Comparison of ENCODE assay signal across 8 cellular contexts in genomic region chr19:49387936-49388372, GRCh38. TPM values are rescaled to one million over a fixed set of nuclear protein-coding genes. Genes with fewer than 3 reads are reported as not detected.
A peak's percentile ranks its signal among the peaks of the same experiment; 100 is the strongest.
DNase-seq lines count a peak whose midpoint lies in the region; ATAC-seq and TF ChIP-seq lines count a peak whose summit lies in the region.

KASH5 (plus strand) TSS chr19:49388249; CDS start chr19:49390884, 2,635 bp downstream.

- ATAC-seq in activated T-helper 17 cell treated with anti-CD3 and anti-CD28 coated beads, Interleukin-2, amount 50 U/mL, for 72 hours (replicated peaks) = peak; percentile 52
- ATAC-seq in left cardiac atrium (peak; percentile 71 to 76), HG03469 (IDR thresholded peaks at IDR 0.05; ENCODE audit: unreplicated experiment) (no peak), HG03025 (IDR thresholded peaks at IDR 0.05; ENCODE audit: low FRiP score, unreplicated experiment) (no peak)

- DNase-seq in GM12865 (ENCODE audit: low read depth) = peak; percentile 96
- DNase-seq in left cardiac atrium = peak; percentile 85
- DNase-seq in stimulated activated CD4-positive, alpha-beta T cell treated with anti-CD3 and anti-CD28 coated beads, Interleukin-4, amount 100 ng/mL, for 1 hour = peak; percentile 91
- no peak for DNase-seq in NAMALWA (ENCODE audit: low spot score)

- H3K4me2 ChIP-seq in OCI-LY3 (ENCODE audit: low read length) = peak within 1 kb of the TSS; percentile 61

- H3K27ac Mint-ChIP-seq in activated T-helper 17 cell treated with anti-CD3 and anti-CD28 coated beads, Interleukin-2, amount 50 U/mL, for 72 hours = no peak within 1 kb of the TSS

- no peaks in the 10 kb centered on the region for H3K27me3 ChIP-seq in OCI-LY3 (ENCODE audit: low read depth, low read length)

- intact Hi-C loops in left cardiac atrium (cut with DNase I) = no loop called here

- peaks cover 41% of the 10 kb centered on the region for H3K4me1 ChIP-seq in OCI-LY3 (ENCODE audit: low read length)

- no peaks in the 10 kb centered on the region for H3K36me3 Mint-ChIP-seq in activated T-helper 17 cell treated with anti-CD3 and anti-CD28 coated beads, Interleukin-2, amount 50 U/mL, for 72 hours (ENCODE audit: low read depth)

- peak within 1 kb of the TSS; percentile 50 for H3K9ac ChIP-seq in OCI-LY3 (ENCODE audit: low read length)

- peak within 1 kb of the TSS; percentile 14; the same call in 1 of the 2 replicates for H3K27ac ChIP-seq in OCI-LY3 (ENCODE audit: low read length)

- H2AFZ ChIP-seq in OCI-LY3 (ENCODE audit: low read depth, low read length) = no peak within 1 kb of the TSS

- H3K27me3 Mint-ChIP-seq in activated T-helper 17 cell treated with anti-CD3 and anti-CD28 coated beads, Interleukin-2, amount 50 U/mL, for 72 hours = no peaks in the 10 kb centered on the region

- H3K4me1 Mint-ChIP-seq in activated T-helper 17 cell treated with anti-CD3 and anti-CD28 coated beads, Interleukin-2, amount 50 U/mL, for 72 hours = peaks cover 6% of the 10 kb centered on the region

- H3K36me3 ChIP-seq in OCI-LY3 (replicated peaks; ENCODE audit: low read depth, low read length) = no peaks in the 10 kb centered on the region

- H3K9me3 ChIP-seq in OCI-LY3 (ENCODE audit: insufficient read depth, low read length) = no peaks in the 10 kb centered on the region

- H4K20me1 ChIP-seq in OCI-LY3 (ENCODE audit: insufficient read depth, low read length) = no peaks in the 10 kb centered on the region

- H3K4me3 Mint-ChIP-seq in activated T-helper 17 cell treated with anti-CD3 and anti-CD28 coated beads, Interleukin-2, amount 50 U/mL, for 72 hours = peak within 1 kb of the TSS; percentile 53

- no peaks in the 10 kb centered on the region for H3K9me3 Mint-ChIP-seq in activated T-helper 17 cell treated with anti-CD3 and anti-CD28 coated beads, Interleukin-2, amount 50 U/mL, for 72 hours

- peak within 1 kb of the TSS; percentile 50 for H3K4me3 ChIP-seq in GM12865 (ENCODE audit: low read depth, low read length)
- H3K4me3 ChIP-seq in OCI-LY3 (ENCODE audit: low read length) = peak within 1 kb of the TSS; percentile 58

- TF ChIP-seq CTCF in GM12865 (IDR thresholded peaks at IDR 0.05; ENCODE audit: insufficient read depth, low read depth, low read length, missing control alignments) (no peak), OCI-LY3 (IDR thresholded peaks at IDR 0.05; ENCODE audit: low read depth, low read length) (no peak)

- H3K79me2 ChIP-seq in OCI-LY3 (ENCODE audit: low read length) = no peaks in the 10 kb centered on the region

RNA-seq across cellular contexts. Expression of gene KASH5, which starts in this region (rescaled TPM):
- 1 to 10 TPM in 1 of 2 donors, not detected in 1; 1.1 TPM for total RNA-seq in activated T-helper 17 cell treated with anti-CD3 and anti-CD28 coated beads, Interleukin-2, amount 50 U/mL, for 72 hours
- not detected for total RNA-seq in left cardiac atrium

Comparison
In these comparisons a context has a peak if more than half of its experiments do, and no peak if none do; other contexts are left out.
1. Peak in DNase-seq and ATAC-seq in left cardiac atrium; RNA of the gene not detected or under 1 TPM.